In genomic region chr15:63896336-63897115, GRCh38 we compare ENCODE assay signal across 8 cellular contexts.
A peak's percentile ranks its signal among the peaks of the same experiment; 100 is the strongest.
DNase-seq lines count a peak whose midpoint lies in the region; ATAC-seq, FAIRE-seq and TF ChIP-seq lines count a peak whose summit lies in the region.

No MANE protein-coding gene starts in this region.

- TF ChIP-seq CTCF in HL-60 (IDR thresholded peaks at IDR 0.05; ENCODE audit: insufficient read depth, low read length) (no peak), left lung (IDR thresholded peaks at IDR 0.05) (no peak), tibial artery (IDR thresholded peaks at IDR 0.05) (no peak)

- no peaks in the 10 kb centered on the region for H3K36me3 ChIP-seq in left lung
- H3K36me3 ChIP-seq in tibial artery = no peaks in the 10 kb centered on the region

- H3K9me3 Mint-ChIP-seq in activated T-cell treated with anti-CD3 and anti-CD28 coated beads, Interleukin-2, amount 50 U/mL, for 72 hours = no peaks in the 10 kb centered on the region

- DNase-seq in GM12892 (ENCODE audit: insufficient read length) (peak; percentile 70), HL-60 (ENCODE audit: low read depth in 1 of 2, low spot score in 1 of 2) (peak; percentile 69 to 75), left lung (peak in 1 of 2 donors; percentile 67), tibial artery (peak; percentile 64 to 65), cerebellar cortex (ENCODE audit: low spot score) (no peak), globus pallidus (ENCODE audit: low spot score) (no peak)
- DNase-seq in activated T-cell treated with anti-CD3 and anti-CD28 coated beads, Interleukin-2, amount 50 U/mL, for 72 hours = peak; percentile 54 to 80

- no peak for TF ChIP-seq POLR2A in GM12892 (IDR thresholded peaks at IDR 0.05; ENCODE audit: low read depth, low read length)

- peak; percentile 95 for FAIRE-seq in GM12892 (lab: Jason Lieb, UNC)

- H3K4me1 Mint-ChIP-seq in activated T-cell treated with anti-CD3 and anti-CD28 coated beads, Interleukin-2, amount 50 U/mL, for 72 hours (ENCODE audit: low read depth) = peaks cover 78% of the 10 kb centered on the region

- no peaks in the 10 kb centered on the region for H3K27me3 Mint-ChIP-seq in activated T-cell treated with anti-CD3 and anti-CD28 coated beads, Interleukin-2, amount 50 U/mL, for 72 hours (ENCODE audit: low read depth)

- H3K4me3 ChIP-seq in HL-60 (replicated peaks; ENCODE audit: insufficient read depth, low read length) = no peak overlapping the region
- H3K4me3 ChIP-seq in left lung = no peak overlapping the region
- no peak overlapping the region for H3K4me3 ChIP-seq in tibial artery

- H3K27ac Mint-ChIP-seq in activated T-cell treated with anti-CD3 and anti-CD28 coated beads, Interleukin-2, amount 50 U/mL, for 72 hours = no peak overlapping the region

- H3K27ac ChIP-seq in HL-60 (replicated peaks) = peak overlapping the region; percentile 42
- peak overlapping the region in 1 of 2 donors; percentile 67 for H3K27ac ChIP-seq in left lung
- H3K27ac ChIP-seq in tibial artery = no peak overlapping the region

- peak overlapping the region in 1 of 2 donors; percentile 13 for H3K4me3 Mint-ChIP-seq in activated T-cell treated with anti-CD3 and anti-CD28 coated beads, Interleukin-2, amount 50 U/mL, for 72 hours

- no peaks in the 10 kb centered on the region for H3K27me3 ChIP-seq in HL-60 (ENCODE audit: insufficient read depth, poor library complexity, severe bottlenecking)
- H3K27me3 ChIP-seq in left lung = no peaks in the 10 kb centered on the region
- no peaks in the 10 kb centered on the region for H3K27me3 ChIP-seq in tibial artery

- intact Hi-C loops in left lung (cut with DNase I) (no loop called here), tibial artery (cut with DNase I; ENCODE audit: low total_unique reads) (no loop called here)

- H3K36me3 Mint-ChIP-seq in activated T-cell treated with anti-CD3 and anti-CD28 coated beads, Interleukin-2, amount 50 U/mL, for 72 hours (ENCODE audit: insufficient read depth in 2 of 2) = peaks cover 0 to 2% of the 10 kb centered on the region in 2 donors

- peaks cover 5 to 80% of the 10 kb centered on the region in 2 donors for H3K4me1 ChIP-seq in left lung
- H3K4me1 ChIP-seq in tibial artery = peaks cover 0 to 10% (median 0%) of the 10 kb centered on the region in 4 donors

- ATAC-seq in GM21515 (IDR thresholded peaks at IDR 0.05; ENCODE audit: unreplicated experiment) = peak; percentile 60
- ATAC-seq in activated T-cell treated with anti-CD3 and anti-CD28 coated beads, Interleukin-2, amount 50 U/mL, for 72 hours (replicated peaks in 1 of 2) = peak; percentile 32 to 79
- ATAC-seq in left lung = peak; percentile 44

- H3K9me3 ChIP-seq in left lung (no peaks in the 10 kb centered on the region), tibial artery (no peaks in the 10 kb centered on the region)

Comparison
In these comparisons a context has a peak if more than half of its experiments do, and no peak if none do; other contexts are left out.
1. DNase-seq: peak in GM12892 (single experiment), HL-60 (2 of 2), activated T-cell treated with anti-CD3 and anti-CD28 coated beads, Interleukin-2, amount 50 U/mL, for 72 hours (2 of 2) and tibial artery (2 of 2); none in cerebellar cortex (single experiment) and globus pallidus (single experiment).
2. Peak in every context shown above with its lines, with median percentiles within 50 percentile points of each other: ATAC-seq.